In genomic region chr5:158751961-158752655, GRCh38 we compare ENCODE assay signal across 1 cellular context.
TF ChIP-seq lines count a peak whose summit lies in the region.

No MANE protein-coding gene starts in this region.

TF ChIP-seq in GM12878, 131 proteins besides CTCF, POLR2A, EP300 and RAD21 (continued from another document and continues in another):
- no peak for TF ChIP-seq E2F4 (IDR thresholded peaks at IDR 0.05; ENCODE audit: low read depth, low read length)
- TF ChIP-seq YBX1 (IDR thresholded peaks at IDR 0.05), result no peak
- 0 out of 2 replicates have a peak, but pooled peaks have one; percentile 26 for TF ChIP-seq EED (IDR thresholded peaks at IDR 0.05; ENCODE audit: low read depth)
- TF ChIP-seq SPI1 (IDR thresholded peaks at IDR 0.05; ENCODE audit: borderline replicate concordance, insufficient read depth, low read depth, low read length), result no peak
- TF ChIP-seq ZZZ3 (IDR thresholded peaks at IDR 0.05; ENCODE audit: control insufficient read depth, insufficient read length, low read depth), result no peak
- no peak for TF ChIP-seq TCF3 (IDR thresholded peaks at IDR 0.05; ENCODE audit: borderline replicate concordance, insufficient read depth, low read depth, low read length)
- TF ChIP-seq FOXK2 (IDR thresholded peaks at IDR 0.05), result no peak
- TF ChIP-seq RELA (IDR thresholded peaks at IDR 0.05; ENCODE audit: borderline replicate concordance, partially characterized antibody), result no peak
- peak; percentile 48 for TF ChIP-seq MTA2 (IDR thresholded peaks at IDR 0.05; ENCODE audit: low read depth)
- no peak for TF ChIP-seq RBBP5 (conservative IDR thresholded peaks at IDR 0.05)
- TF ChIP-seq NR2C2 (IDR thresholded peaks at IDR 0.05; ENCODE audit: borderline replicate concordance, control insufficient read depth, insufficient read length, low read depth), result no peak
- TF ChIP-seq ZBTB33 (IDR thresholded peaks at IDR 0.05), result no peak
- TF ChIP-seq POLR2AphosphoS5 (IDR thresholded peaks at IDR 0.05; ENCODE audit: low read length), result no peak
- TF ChIP-seq YY1 (IDR thresholded peaks at IDR 0.05; ENCODE audit: low read depth, low read length), result 0 out of 2 replicates have a peak, but pooled peaks have one; percentile 53
- TF ChIP-seq CBX3 (IDR thresholded peaks at IDR 0.05; ENCODE audit: borderline replicate concordance, low read depth), result no peak
- no peak for TF ChIP-seq ESRRA (IDR thresholded peaks at IDR 0.05; ENCODE audit: low read length)
- TF ChIP-seq BCLAF1 (IDR thresholded peaks at IDR 0.05), result no peak
- no peak for TF ChIP-seq ZNF622 (IDR thresholded peaks at IDR 0.05)
- TF ChIP-seq STAT3 (IDR thresholded peaks at IDR 0.05; ENCODE audit: low read depth, low read length), result 0 out of 2 replicates have a peak, but pooled peaks have one; percentile 26
- TF ChIP-seq ZNF384 (IDR thresholded peaks at IDR 0.05; ENCODE audit: borderline replicate concordance, low read depth, low read length), result no peak
- peak; percentile 76 for TF ChIP-seq MEF2B (IDR thresholded peaks at IDR 0.05; ENCODE audit: partially characterized antibody, poor library complexity, severe bottlenecking)
- TF ChIP-seq MEF2A (IDR thresholded peaks at IDR 0.05; ENCODE audit: insufficient read depth, low read depth, low read length), result no peak
- TF ChIP-seq STAT1 (conservative IDR thresholded peaks at IDR 0.05), result no peak
- peak; percentile 32; the same call in 1 of the 2 replicates for TF ChIP-seq ZNF24 (IDR thresholded peaks at IDR 0.05)
- no peak for TF ChIP-seq NR2C1 (IDR thresholded peaks at IDR 0.05)
- peak; percentile 54; the same call in 1 of the 2 replicates for TF ChIP-seq BCL11A (IDR thresholded peaks at IDR 0.05; ENCODE audit: low read depth, low read length)
- TF ChIP-seq TARDBP (IDR thresholded peaks at IDR 0.05; ENCODE audit: borderline replicate concordance), result no peak
- no peak for TF ChIP-seq RFX5 (IDR thresholded peaks at IDR 0.05; ENCODE audit: low read depth, low read length)
- TF ChIP-seq SUZ12 (IDR thresholded peaks at IDR 0.05; ENCODE audit: unreplicated experiment), result no peak
- no peak for TF ChIP-seq SMC3 (IDR thresholded peaks at IDR 0.05; ENCODE audit: borderline replicate concordance, low read length)
- TF ChIP-seq IRF4 (IDR thresholded peaks at IDR 0.05; ENCODE audit: low read depth, low read length), result peak; percentile 69; the same call in 1 of the 2 replicates
- TF ChIP-seq USF1 (IDR thresholded peaks at IDR 0.05; ENCODE audit: borderline replicate concordance, extremely low read length, insufficient read depth, low read depth, low read length), result no peak
- TF ChIP-seq PAX5 (IDR thresholded peaks at IDR 0.05; ENCODE audit: borderline replicate concordance, low read depth, low read length), result peak; percentile 98
- TF ChIP-seq ATF7 (IDR thresholded peaks at IDR 0.05; ENCODE audit: low read depth), result no peak
- TF ChIP-seq DPF2 (IDR thresholded peaks at IDR 0.05), result peak; percentile 49; the same call in 1 of the 2 replicates
- no peak for TF ChIP-seq KDM1A (IDR thresholded peaks at IDR 0.05; ENCODE audit: borderline replicate concordance)
- TF ChIP-seq GATAD2B (conservative IDR thresholded peaks at IDR 0.05; ENCODE audit: low read depth), result no peak
- no peak for TF ChIP-seq ZNF207 (IDR thresholded peaks at IDR 0.05; ENCODE audit: borderline replicate concordance)
- peak; percentile 87 for TF ChIP-seq ZSCAN29 (IDR thresholded peaks at IDR 0.05)
- no peak for TF ChIP-seq FOS (IDR thresholded peaks at IDR 0.05; ENCODE audit: borderline replicate concordance, extremely low read depth, insufficient read length)
- TF ChIP-seq RELB (IDR thresholded peaks at IDR 0.05; ENCODE audit: low read depth), result peak; percentile 53
- no peak for TF ChIP-seq BRCA1 (IDR thresholded peaks at IDR 0.05; ENCODE audit: low read depth, low read length)
- TF ChIP-seq RAD51 (IDR thresholded peaks at IDR 0.05), result no peak
- TF ChIP-seq POU2F2 (IDR thresholded peaks at IDR 0.05; ENCODE audit: borderline replicate concordance, low read depth, low read length), result no peak
- TF ChIP-seq, protein P1, sequence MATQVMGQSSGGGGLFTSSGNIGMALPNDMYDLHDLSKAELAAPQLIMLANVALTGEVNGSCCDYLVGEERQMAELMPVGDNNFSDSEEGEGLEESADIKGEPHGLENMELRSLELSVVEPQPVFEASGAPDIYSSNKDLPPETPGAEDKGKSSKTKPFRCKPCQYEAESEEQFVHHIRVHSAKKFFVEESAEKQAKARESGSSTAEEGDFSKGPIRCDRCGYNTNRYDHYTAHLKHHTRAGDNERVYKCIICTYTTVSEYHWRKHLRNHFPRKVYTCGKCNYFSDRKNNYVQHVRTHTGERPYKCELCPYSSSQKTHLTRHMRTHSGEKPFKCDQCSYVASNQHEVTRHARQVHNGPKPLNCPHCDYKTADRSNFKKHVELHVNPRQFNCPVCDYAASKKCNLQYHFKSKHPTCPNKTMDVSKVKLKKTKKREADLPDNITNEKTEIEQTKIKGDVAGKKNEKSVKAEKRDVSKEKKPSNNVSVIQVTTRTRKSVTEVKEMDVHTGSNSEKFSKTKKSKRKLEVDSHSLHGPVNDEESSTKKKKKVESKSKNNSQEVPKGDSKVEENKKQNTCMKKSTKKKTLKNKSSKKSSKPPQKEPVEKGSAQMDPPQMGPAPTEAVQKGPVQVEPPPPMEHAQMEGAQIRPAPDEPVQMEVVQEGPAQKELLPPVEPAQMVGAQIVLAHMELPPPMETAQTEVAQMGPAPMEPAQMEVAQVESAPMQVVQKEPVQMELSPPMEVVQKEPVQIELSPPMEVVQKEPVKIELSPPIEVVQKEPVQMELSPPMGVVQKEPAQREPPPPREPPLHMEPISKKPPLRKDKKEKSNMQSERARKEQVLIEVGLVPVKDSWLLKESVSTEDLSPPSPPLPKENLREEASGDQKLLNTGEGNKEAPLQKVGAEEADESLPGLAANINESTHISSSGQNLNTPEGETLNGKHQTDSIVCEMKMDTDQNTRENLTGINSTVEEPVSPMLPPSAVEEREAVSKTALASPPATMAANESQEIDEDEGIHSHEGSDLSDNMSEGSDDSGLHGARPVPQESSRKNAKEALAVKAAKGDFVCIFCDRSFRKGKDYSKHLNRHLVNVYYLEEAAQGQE (IDR thresholded peaks at IDR 0.05; ENCODE audit: low read depth, low read length), result no peak
- TF ChIP-seq HCFC1 (IDR thresholded peaks at IDR 0.05; ENCODE audit: low read length), result no peak
- TF ChIP-seq CEBPB (IDR thresholded peaks at IDR 0.05; ENCODE audit: borderline replicate concordance in 1 of 2, low read depth in 2 of 2, low read length in 2 of 2), result no peak
- TF ChIP-seq JUND (IDR thresholded peaks at IDR 0.05; ENCODE audit: low read depth, low read length), result no peak
- TF ChIP-seq ZNF592 (IDR thresholded peaks at IDR 0.05), result no peak
- TF ChIP-seq TAF1 (IDR thresholded peaks at IDR 0.05; ENCODE audit: borderline replicate concordance, low read depth, low read length), result no peak
